Comparison of ENCODE assay signal across 6 cellular contexts in the genomic region with DNA sequence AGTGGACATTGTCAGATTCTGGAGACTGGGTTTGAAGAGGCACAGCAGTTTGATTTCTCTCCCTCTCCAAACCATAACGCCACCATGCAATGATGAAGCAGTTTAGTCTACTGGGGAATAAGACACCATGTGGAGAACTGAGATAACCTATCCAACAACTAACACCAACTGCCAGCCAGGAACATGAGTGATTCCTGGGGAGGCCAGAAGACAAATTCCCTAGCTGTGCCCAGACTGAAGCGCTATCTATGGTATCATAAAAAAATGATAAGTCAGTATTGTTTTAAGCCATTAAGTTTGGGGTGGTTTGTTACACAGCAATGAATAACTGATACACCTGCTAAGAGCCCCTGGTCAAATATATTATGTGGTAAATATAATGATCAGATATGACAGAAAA.
"Had no signal": no experiment of that assay in that cellular context is flagged by ENCODE, and none has a peak within 500 bp of the region (broad histone marks: within the 10 kb centered on the region; RNA-seq: fewer than 3 reads in every experiment).

No MANE protein-coding gene starts in this region.

- H3K36me3 ChIP-seq: HAP-1 had no signal

- H3K4me3 ChIP-seq: GM23248, HAP-1 had no signal

- DNase-seq: GM23248, GOT3, H7, HFFc6 had no signal

- H3K9ac ChIP-seq: GM23248 had no signal

- H3K27ac ChIP-seq: GM23248, HL-60 had no signal
